ENCODE assay signal across 23 cellular contexts in genomic region chr13:52842440-52842839, GRCh38. TPM values are rescaled to one million over a fixed set of nuclear protein-coding genes. Genes with fewer than 3 reads are reported as not detected.
"Had no signal": no experiment of that assay in that cellular context is flagged by ENCODE, and none has a peak within 500 bp of the region (broad histone marks: within the 10 kb centered on the region; RNA-seq: fewer than 3 reads in every experiment).

No MANE protein-coding gene starts in this region.

- H3K27ac ChIP-seq: ascending aorta, breast epithelium, epithelial cell of prostate, lower lobe of right lung, tibial nerve, vagina, WERI-Rb-1 had no signal

- H3K9me3 ChIP-seq: ascending aorta, breast epithelium, lower lobe of right lung, tibial nerve, vagina had no signal

- DNase-seq: activated CD4-positive, alpha-beta memory T cell treated with anti-CD3 and anti-CD28 coated beads, Interleukin-2, amount 10 ng/mL, durations not matched to agents 7 days and 5 days; activated CD4-positive, alpha-beta T cell treated with anti-CD3 and anti-CD28 coated beads for 4 hours; activated naive CD4-positive, alpha-beta T cell treated with anti-CD3 and anti-CD28 coated beads, Interleukin-2, amount 10 ng/mL, durations not matched to agents 7 days and 5 days; activated T-cell treated with anti-CD3 and anti-CD28 coated beads, Interleukin-2, amount 50 U/mL, for 24 hours; cerebellar nuclear complex; effector memory CD8-positive, alpha-beta T cell; foreskin melanocyte; left cardiac atrium; lower lobe of right lung; nephron progenitor cell; occipital lobe; stimulated activated CD4-positive, alpha-beta T cell treated with anti-CD3 and anti-CD28 coated beads, Interleukin-15, amount 100 ng/mL, for 24 hours; stimulated activated CD4-positive, alpha-beta T cell treated with anti-CD3 and anti-CD28 coated beads, Interleukin-4, amount 100 ng/mL, for 24 hours; stimulated activated naive CD4-positive, alpha-beta T cell treated with Interleukin-2 at 50 U/mL for 16 hours; substantia nigra; WERI-Rb-1 had no signal

- H3K4me3 ChIP-seq: ascending aorta, breast epithelium, lower lobe of right lung, tibial nerve, vagina had no signal

- H3K36me3 ChIP-seq: ascending aorta, breast epithelium, lower lobe of right lung, tibial nerve, vagina, WERI-Rb-1 had no signal

- ATAC-seq: effector memory CD8-positive, alpha-beta T cell; left cardiac atrium; lower lobe of right lung had no signal

- H3K4me1 ChIP-seq: ascending aorta, breast epithelium had no signal

RNA-seq across cellular contexts. Expression of gene PCDH8, which starts 6.0 kb away (rescaled TPM):
- total RNA-seq: activated CD4-positive, alpha-beta memory T cell treated with anti-CD3 and anti-CD28 coated beads, Interleukin-2, amount 10 ng/mL, durations not matched to agents 7 days and 5 days; ascending aorta; fibroblast of lung; left cardiac atrium; lower lobe of right lung; posterior vena cava had no signal
- polyA plus RNA-seq: fibroblast of lung had no signal
